1 cellular context compared by ENCODE assay signal in genomic region chr3:5222283-5223005, GRCh38.
TF ChIP-seq lines count a peak whose summit lies in the region.

No MANE protein-coding gene starts in this region.

TF ChIP-seq in H1, 55 proteins besides CTCF, POLR2A, EP300 and RAD21:
- TF ChIP-seq RBBP5 (IDR thresholded peaks at IDR 0.05; ENCODE audit: borderline replicate concordance, low read depth, low read length) (no peak), POU5F1 (IDR thresholded peaks at IDR 0.05; ENCODE audit: low read depth, low read length) (no peak), TEAD4 (IDR thresholded peaks at IDR 0.05; ENCODE audit: low read depth, low read length) (no peak), TBP (IDR thresholded peaks at IDR 0.05; ENCODE audit: low read depth, low read length) (no peak), PHF8 (conservative IDR thresholded peaks at IDR 0.05; ENCODE audit: low read depth, low read length) (no peak), CHD2 (IDR thresholded peaks at IDR 0.05; ENCODE audit: low read length) (no peak), SRF (IDR thresholded peaks at IDR 0.05; ENCODE audit: low read depth, low read length) (no peak), NANOG (IDR thresholded peaks at IDR 0.05; ENCODE audit: insufficient read depth, low read depth, low read length, poor library complexity, severe bottlenecking) (no peak), ATF3 (IDR thresholded peaks at IDR 0.05; ENCODE audit: insufficient read depth, low read depth, low read length) (no peak), CEBPB (IDR thresholded peaks at IDR 0.05; ENCODE audit: low read depth, low read length) (no peak), KDM5A (IDR thresholded peaks at IDR 0.05; ENCODE audit: low read length) (no peak), HDAC2 (IDR thresholded peaks at IDR 0.05; ENCODE audit: borderline replicate concordance in 1 of 2, low read depth in 2 of 2, low read length in 2 of 2) (no peak), YY1 (IDR thresholded peaks at IDR 0.05; ENCODE audit: low read depth, low read length) (no peak), KDM4A (IDR thresholded peaks at IDR 0.05; ENCODE audit: low read depth, low read length, severe bottlenecking) (no peak)
